Comparison of ENCODE assay signal across 8 cellular contexts in genomic region chr2:20584045-20584636, GRCh38.
DNase-seq lines count a peak whose midpoint lies in the region; ATAC-seq and TF ChIP-seq lines count a peak whose summit lies in the region.

No MANE protein-coding gene starts in this region.

- H3K4me1 ChIP-seq in HUES6 (ENCODE audit: control insufficient read depth, insufficient read depth, low read length) (peaks cover 28% of the 10 kb centered on the region), mammary epithelial cell (ENCODE audit: insufficient read depth, low read length) (peaks cover 27% of the 10 kb centered on the region), thoracic aorta (ENCODE audit: control insufficient read depth in 1 of 2, low read depth in 2 of 2) (peaks cover 41 to 58% of the 10 kb centered on the region in 2 donors)

- TF ChIP-seq CTCF in mammary epithelial cell (conservative IDR thresholded peaks at IDR 0.05 in 1 of 2, IDR thresholded peaks at IDR 0.05 in 1 of 2; ENCODE audit: extremely low read depth in 1 of 2, insufficient read depth in 1 of 2, low read depth in 1 of 2, low read length in 2 of 2) (no peak), thoracic aorta (IDR thresholded peaks at IDR 0.05) (no peak)

- H3K9ac ChIP-seq in HUES6 (ENCODE audit: low read length) (peak overlapping the region; percentile 60), mammary epithelial cell (ENCODE audit: insufficient read depth, low read length) (no peak overlapping the region)

- in situ Hi-C loops in mammary epithelial cell (cut with MboI; ENCODE audit: low sequenced_read_pairs in 2 of 2): no loop called here

- peak overlapping the region; percentile 36 for H2AFZ ChIP-seq in mammary epithelial cell (ENCODE audit: low read depth, low read length)

- no TSS peak for BruUV-seq in mammary epithelial cell (replicated peaks; lab: Mats Ljungman, UMichigan)

- H3K36me3 ChIP-seq in HUES6 (ENCODE audit: control insufficient read depth, insufficient read depth, low read length): no peaks in the 10 kb centered on the region
- H3K36me3 ChIP-seq in mammary epithelial cell (ENCODE audit: insufficient read depth, low read length): no peaks in the 10 kb centered on the region
- H3K36me3 ChIP-seq in thoracic aorta: no peaks in the 10 kb centered on the region

- H3K4me3 ChIP-seq in HUES6 (ENCODE audit: low read depth, low read length) (peak overlapping the region; percentile 30; the same call in 1 of the 2 replicates), mammary epithelial cell (replicated peaks in 1 of 3; ENCODE audit: insufficient read depth in 1 of 3, low read depth in 2 of 3, low read length in 3 of 3) (no peak overlapping the region), thoracic aorta (no peak overlapping the region)

- no peaks in the 10 kb centered on the region for H4K20me1 ChIP-seq in mammary epithelial cell (ENCODE audit: insufficient read depth, low read length)

- H3K27ac ChIP-seq in HUES6 (ENCODE audit: low read depth, low read length): peak overlapping the region; percentile 22; the same call in 1 of the 2 replicates
- H3K27ac ChIP-seq in mammary epithelial cell (ENCODE audit: insufficient read depth, low read depth, low read length): no peak overlapping the region
- H3K27ac ChIP-seq in layer of hippocampus (ENCODE audit: low read depth, low read length): peak overlapping the region; percentile 71
- peak overlapping the region; percentile 59 to 89 for H3K27ac ChIP-seq in thoracic aorta

- intact Hi-C loops in mammary epithelial cell (cut with micrococcal nuclease) (loop anchor here (5.0 kb wide), 2 partner anchors 347 to 517 kb away; no protein-coding TSS in a partner anchor), head of caudate nucleus (cut with DNase I) (loop anchor here (5.0 kb wide), 1 partner anchor 132 kb away; no protein-coding TSS in a partner anchor)

- dilution Hi-C loops in mammary epithelial cell (cut with HindIII; ENCODE audit: low sequenced_read_pairs): no loop called here

- peak overlapping the region; percentile 31 for H3K4me2 ChIP-seq in mammary epithelial cell (ENCODE audit: insufficient read depth, low read depth, low read length)

- no peak for ATAC-seq in thoracic aorta (ENCODE audit: insufficient number of reproducible peaks, low FRiP score, low read depth)
- ATAC-seq in GM21717 (IDR thresholded peaks at IDR 0.05; ENCODE audit: unreplicated experiment): no peak

- peaks cover 14% of the 10 kb centered on the region for H3K9me3 ChIP-seq in HUES6 (ENCODE audit: control insufficient read depth, insufficient read depth, low read depth, low read length)
- peaks cover 9% of the 10 kb centered on the region for H3K9me3 ChIP-seq in mammary epithelial cell (replicated peaks; ENCODE audit: insufficient read depth, low read length)
- no peaks in the 10 kb centered on the region for H3K9me3 ChIP-seq in thoracic aorta

- CTCF ChIA-PET in mammary epithelial cell (lab: Charles Lee; ENCODE audit: low non-redundant PET): interaction anchor here (0.6 kb wide), 1 partner anchor 60 kb away, joined by 3 read pairs; no protein-coding TSS in a partner anchor

- DNase-seq in mammary epithelial cell (peak; percentile 63), thoracic aorta (ENCODE audit: low spot score) (no peak), head of caudate nucleus (no peak), SK-N-DZ (ENCODE audit: low spot score) (no peak), NCI-H524 treated with DMSO at 0.1 percent for 48 hours (lab: John Stamatoyannopoulos, UW) (no peak)

- H3K27me3 ChIP-seq in HUES6 (ENCODE audit: control insufficient read depth, insufficient read depth, low read length) (no peaks in the 10 kb centered on the region; the same call in 1 of the 2 replicates), mammary epithelial cell (ENCODE audit: insufficient read depth, low read length) (no peaks in the 10 kb centered on the region), layer of hippocampus (ENCODE audit: control insufficient read depth, insufficient read depth, low read length) (no peaks in the 10 kb centered on the region), thoracic aorta (replicated peaks; ENCODE audit: insufficient read depth) (no peaks in the 10 kb centered on the region)

- 36% methylated on average over 4 of the region's 5 CpGs for WGBS in mammary epithelial cell (ENCODE audit: low coverage, missing lambda C conversion rate)

- H3K79me2 ChIP-seq in mammary epithelial cell (ENCODE audit: insufficient read depth, low read length): no peaks in the 10 kb centered on the region
